Comparison of ENCODE assay signal across 1 cellular context in the genomic region with DNA sequence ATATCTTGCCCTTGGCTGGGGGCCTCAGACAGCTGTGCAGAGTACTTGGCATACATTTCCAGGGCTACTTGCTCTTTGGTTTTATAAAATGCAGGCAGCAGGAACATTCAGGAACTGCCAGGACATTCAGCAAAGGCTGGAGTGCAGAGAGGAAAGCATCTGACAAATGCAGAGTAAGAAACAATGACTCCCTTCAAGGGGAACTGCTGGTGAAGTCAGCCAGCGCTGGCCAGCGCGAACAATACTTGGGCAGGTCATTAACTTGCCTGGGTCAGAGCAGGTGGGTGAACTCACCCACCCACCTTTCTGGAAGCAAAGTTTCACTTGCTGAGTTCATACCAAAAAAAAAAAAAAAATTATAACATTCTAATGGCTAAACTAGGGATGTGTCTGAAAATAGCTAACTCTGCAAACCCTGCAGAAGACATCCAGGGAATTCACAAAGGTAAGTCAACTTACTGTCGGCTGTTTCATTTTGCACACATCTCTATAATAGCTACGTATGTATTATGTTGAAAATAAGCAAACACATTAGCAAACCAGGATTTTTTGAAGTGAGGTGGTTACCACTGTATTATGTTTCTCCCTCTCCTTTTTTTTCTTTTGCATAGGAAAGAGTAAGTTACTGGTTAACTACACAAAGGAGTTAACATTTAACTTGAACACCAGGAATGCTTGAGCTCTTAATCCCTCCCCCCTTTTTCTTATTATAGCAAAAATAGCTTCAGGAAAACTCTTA.
TF ChIP-seq lines count a peak whose summit lies in the region.

No MANE protein-coding gene starts in this region.

TF ChIP-seq in IMR-90, 13 proteins besides CTCF, POLR2A, EP300 and RAD21 (continued from another document):
- TF ChIP-seq, protein P1, sequence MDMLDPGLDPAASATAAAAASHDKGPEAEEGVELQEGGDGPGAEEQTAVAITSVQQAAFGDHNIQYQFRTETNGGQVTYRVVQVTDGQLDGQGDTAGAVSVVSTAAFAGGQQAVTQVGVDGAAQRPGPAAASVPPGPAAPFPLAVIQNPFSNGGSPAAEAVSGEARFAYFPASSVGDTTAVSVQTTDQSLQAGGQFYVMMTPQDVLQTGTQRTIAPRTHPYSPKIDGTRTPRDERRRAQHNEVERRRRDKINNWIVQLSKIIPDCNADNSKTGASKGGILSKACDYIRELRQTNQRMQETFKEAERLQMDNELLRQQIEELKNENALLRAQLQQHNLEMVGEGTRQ (IDR thresholded peaks at IDR 0.05; ENCODE audit: low read depth, low read length): no peak
- TF ChIP-seq FOS (IDR thresholded peaks at IDR 0.05; ENCODE audit: low read depth, low read length): no peak
- no peak for TF ChIP-seq SMC3 (IDR thresholded peaks at IDR 0.05; ENCODE audit: low read depth, low read length)
- no peak for TF ChIP-seq MXI1 (IDR thresholded peaks at IDR 0.05; ENCODE audit: borderline replicate concordance, low read depth, low read length)
- TF ChIP-seq, protein P2, sequence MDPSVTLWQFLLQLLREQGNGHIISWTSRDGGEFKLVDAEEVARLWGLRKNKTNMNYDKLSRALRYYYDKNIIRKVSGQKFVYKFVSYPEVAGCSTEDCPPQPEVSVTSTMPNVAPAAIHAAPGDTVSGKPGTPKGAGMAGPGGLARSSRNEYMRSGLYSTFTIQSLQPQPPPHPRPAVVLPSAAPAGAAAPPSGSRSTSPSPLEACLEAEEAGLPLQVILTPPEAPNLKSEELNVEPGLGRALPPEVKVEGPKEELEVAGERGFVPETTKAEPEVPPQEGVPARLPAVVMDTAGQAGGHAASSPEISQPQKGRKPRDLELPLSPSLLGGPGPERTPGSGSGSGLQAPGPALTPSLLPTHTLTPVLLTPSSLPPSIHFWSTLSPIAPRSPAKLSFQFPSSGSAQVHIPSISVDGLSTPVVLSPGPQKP (IDR thresholded peaks at IDR 0.05; ENCODE audit: borderline replicate concordance, low read depth, low read length): no peak
- no peak for TF ChIP-seq RCOR1 (IDR thresholded peaks at IDR 0.05; ENCODE audit: insufficient replicate concordance, low read length)
- TF ChIP-seq MAFK (IDR thresholded peaks at IDR 0.05; ENCODE audit: low read depth, low read length): no peak
- TF ChIP-seq NFE2L2 (IDR thresholded peaks at IDR 0.05; ENCODE audit: low read depth, low read length): no peak
- TF ChIP-seq CEBPB (IDR thresholded peaks at IDR 0.05; ENCODE audit: low read depth, low read length): no peak
- TF ChIP-seq BHLHE40 (IDR thresholded peaks at IDR 0.05; ENCODE audit: low read depth, low read length): no peak
